Comparison of ENCODE assay signal across 1 cellular context in the genomic region with DNA sequence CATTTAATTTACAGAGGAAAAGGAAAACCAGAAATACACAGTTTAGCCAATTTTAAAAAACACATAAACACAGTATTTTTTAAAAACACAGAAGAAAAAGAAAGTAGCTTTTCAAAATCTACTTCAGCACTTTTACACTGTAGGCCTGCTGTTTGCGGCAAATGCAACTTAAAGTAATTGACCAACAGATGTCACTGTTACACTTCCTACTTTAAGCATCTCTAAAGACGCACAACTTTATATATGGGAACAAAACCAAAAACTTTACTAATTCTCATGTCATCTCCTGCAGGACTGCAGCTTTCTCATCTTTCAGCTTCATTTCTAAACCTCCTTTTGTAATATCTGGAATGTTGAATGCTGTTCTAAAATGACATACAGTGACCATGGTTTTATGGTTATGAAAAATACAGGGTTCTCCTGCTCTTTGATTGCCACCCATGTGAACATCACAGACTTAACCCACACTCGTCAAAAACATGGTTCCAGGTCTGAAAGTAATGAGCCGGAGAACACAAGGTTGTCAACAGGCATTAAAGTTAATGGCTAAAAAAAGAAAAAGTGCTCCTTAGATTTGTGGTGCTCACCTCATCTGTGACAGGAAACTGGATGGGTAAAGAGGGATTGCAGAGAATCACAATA.
TF ChIP-seq lines count a peak whose summit lies in the region.

No MANE protein-coding gene starts in this region.

TF ChIP-seq in K562, 482 proteins besides CTCF, POLR2A, EP300 and RAD21 (continued from another document):
- TF ChIP-seq, protein P1, sequence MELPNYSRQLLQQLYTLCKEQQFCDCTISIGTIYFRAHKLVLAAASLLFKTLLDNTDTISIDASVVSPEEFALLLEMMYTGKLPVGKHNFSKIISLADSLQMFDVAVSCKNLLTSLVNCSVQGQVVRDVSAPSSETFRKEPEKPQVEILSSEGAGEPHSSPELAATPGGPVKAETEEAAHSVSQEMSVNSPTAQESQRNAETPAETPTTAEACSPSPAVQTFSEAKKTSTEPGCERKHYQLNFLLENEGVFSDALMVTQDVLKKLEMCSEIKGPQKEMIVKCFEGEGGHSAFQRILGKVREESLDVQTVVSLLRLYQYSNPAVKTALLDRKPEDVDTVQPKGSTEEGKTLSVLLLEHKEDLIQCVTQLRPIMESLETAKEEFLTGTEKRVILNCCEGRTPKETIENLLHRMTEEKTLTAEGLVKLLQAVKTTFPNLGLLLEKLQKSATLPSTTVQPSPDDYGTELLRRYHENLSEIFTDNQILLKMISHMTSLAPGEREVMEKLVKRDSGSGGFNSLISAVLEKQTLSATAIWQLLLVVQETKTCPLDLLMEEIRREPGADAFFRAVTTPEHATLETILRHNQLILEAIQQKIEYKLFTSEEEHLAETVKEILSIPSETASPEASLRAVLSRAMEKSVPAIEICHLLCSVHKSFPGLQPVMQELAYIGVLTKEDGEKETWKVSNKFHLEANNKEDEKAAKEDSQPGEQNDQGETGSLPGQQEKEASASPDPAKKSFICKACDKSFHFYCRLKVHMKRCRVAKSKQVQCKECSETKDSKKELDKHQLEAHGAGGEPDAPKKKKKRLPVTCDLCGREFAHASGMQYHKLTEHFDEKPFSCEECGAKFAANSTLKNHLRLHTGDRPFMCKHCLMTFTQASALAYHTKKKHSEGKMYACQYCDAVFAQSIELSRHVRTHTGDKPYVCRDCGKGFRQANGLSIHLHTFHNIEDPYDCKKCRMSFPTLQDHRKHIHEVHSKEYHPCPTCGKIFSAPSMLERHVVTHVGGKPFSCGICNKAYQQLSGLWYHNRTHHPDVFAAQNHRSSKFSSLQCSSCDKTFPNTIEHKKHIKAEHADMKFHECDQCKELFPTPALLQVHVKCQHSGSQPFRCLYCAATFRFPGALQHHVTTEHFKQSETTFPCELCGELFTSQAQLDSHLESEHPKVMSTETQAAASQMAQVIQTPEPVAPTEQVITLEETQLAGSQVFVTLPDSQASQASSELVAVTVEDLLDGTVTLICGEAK (IDR thresholded peaks at IDR 0.05) = peak; percentile 39; the same call in 1 of the 2 replicates
- TF ChIP-seq, protein P1 (CRISPR knock-in tag; IDR thresholded peaks at IDR 0.05) = no peak
